8 cellular contexts compared by ENCODE assay signal in genomic region chr3:184155644-184156521, GRCh38. TPM values are rescaled to one million over a fixed set of nuclear protein-coding genes. Genes with fewer than 3 reads are reported as not detected.
DNase-seq lines count a peak whose midpoint lies in the region; ATAC-seq lines count a peak whose summit lies in the region.

No MANE protein-coding gene starts in this region.

- H3K27me3 Mint-ChIP-seq in central memory CD8-positive, alpha-beta T cell = no peaks in the 10 kb centered on the region

- peaks cover 2% of the 10 kb centered on the region for H3K36me3 Mint-ChIP-seq in central memory CD8-positive, alpha-beta T cell (ENCODE audit: insufficient read depth)

- DNase-seq in C1 segment of cervical spinal cord (lab: John Stamatoyannopoulos, UW) = peak in 9 of 14 donors; percentile 36 to 74 (median 53)
- peak; percentile 40 for DNase-seq in UCSD-AML1 (lab: John Stamatoyannopoulos, UW; ENCODE audit: unreplicated experiment)
- DNase-seq in central memory CD8-positive, alpha-beta T cell (ENCODE audit: low spot score in 2 of 2) = no peak
- no peak for DNase-seq in left lobe of liver (ENCODE audit: low spot score)
- DNase-seq in stimulated activated CD8-positive, alpha-beta memory T cell treated with anti-CD3 and anti-CD28 coated beads, Interleukin-15, amount 100 ng/mL, for 1 hour (ENCODE audit: low read depth) = peak; percentile 11
- DNase-seq in pons (ENCODE audit: low spot score) = no peak

- H3K27ac Mint-ChIP-seq in central memory CD8-positive, alpha-beta T cell (ENCODE audit: low read depth) = peak overlapping the region; percentile 87

- no peaks in the 10 kb centered on the region for H3K9me3 Mint-ChIP-seq in central memory CD8-positive, alpha-beta T cell

- H3K4me3 Mint-ChIP-seq in central memory CD8-positive, alpha-beta T cell = peak overlapping the region; percentile 96

- ATAC-seq in GM19372 (IDR thresholded peaks at IDR 0.05; ENCODE audit: low read depth, unreplicated experiment) (peak; percentile 23), HG03460 (IDR thresholded peaks at IDR 0.05; ENCODE audit: unreplicated experiment) (peak; percentile 25), left lobe of liver (peak; percentile 28)
- peak; percentile 57 for ATAC-seq in central memory CD8-positive, alpha-beta T cell (replicated peaks; ENCODE audit: extremely low read depth, poor library complexity, severe bottlenecking)

- peaks cover 36% of the 10 kb centered on the region for H3K4me1 Mint-ChIP-seq in central memory CD8-positive, alpha-beta T cell

RNA-seq across cellular contexts. Expression of gene DVL3, which starts 0.7 kb away (rescaled TPM):
- total RNA-seq in left lobe of liver = 26.9 TPM

RNA-seq across cellular contexts. Expression of gene AP2M1, which starts 18.8 kb away (rescaled TPM):
- total RNA-seq in left lobe of liver = 119 TPM

RNA-seq across cellular contexts. Expression of gene EIF2B5, which starts 20.7 kb away (rescaled TPM):
- 19.6 TPM for total RNA-seq in left lobe of liver

RNA-seq across cellular contexts. Expression of gene ABCF3, which starts 30.1 kb away (rescaled TPM):
- 53.8 TPM for total RNA-seq in left lobe of liver

RNA-seq across cellular contexts. Expression of gene HTR3E, which starts 59.0 kb away (rescaled TPM):
- not detected for total RNA-seq in left lobe of liver

Comparison
In these comparisons a context has a peak if more than half of its experiments do, and no peak if none do; other contexts are left out.
1. DNase-seq: peak in C1 segment of cervical spinal cord (9 of 14), UCSD-AML1 (single experiment) and stimulated activated CD8-positive, alpha-beta memory T cell treated with anti-CD3 and anti-CD28 coated beads, Interleukin-15, amount 100 ng/mL, for 1 hour (single experiment); none in central memory CD8-positive, alpha-beta T cell (0 of 2), left lobe of liver (single experiment) and pons (single experiment).
2. Peak in every context shown above with its lines, with median percentiles within 50 percentile points of each other: ATAC-seq.